ENCODE assay signal across 18 cellular contexts in genomic region chr3:31853580-31853979, GRCh38.
"Had no signal": no experiment of that assay in that cellular context is flagged by ENCODE, and none has a peak within 500 bp of the region (broad histone marks: within the 10 kb centered on the region; RNA-seq: fewer than 3 reads in every experiment).

No MANE protein-coding gene starts in this region.

- DNase-seq: activated CD4-positive, alpha-beta T cell treated with anti-CD3 and anti-CD28 coated beads, Interleukin-2, amount 10 ng/mL, durations not matched to agents 24 days and 14 days; activated CD4-positive, CD25-positive, alpha-beta regulatory T cell; activated CD8-positive, alpha-beta memory T cell treated with anti-CD3 and anti-CD28 coated beads, Interleukin-2, amount 50 U/mL, for 4 hours; activated CD8-positive, alpha-beta T cell treated with anti-CD3 and anti-CD28 coated beads, Interleukin-2, amount 10 ng/mL, durations not matched to agents 7 days and 5 days; activated effector memory CD4-positive, alpha-beta T cell treated with anti-CD3 and anti-CD28 coated beads, Interleukin-2, amount 50 U/mL, for 16 hours; activated T-cell treated with anti-CD3 and anti-CD28 coated beads, Interleukin-2, amount 50 U/mL, for 48 hours; adrenal gland; colonic mucosa; foreskin fibroblast; heart left ventricle; naive thymus-derived CD8-positive, alpha-beta T cell; stimulated activated CD4-positive, alpha-beta T cell treated with anti-CD3 and anti-CD28 coated beads, Interleukin-2, amount 100 ng/mL, for 24 hours had no signal

- H3K27me3 Mint-ChIP-seq: activated CD4-positive, alpha-beta T cell treated with anti-CD3 and anti-CD28 coated beads, Interleukin-2, amount 10 ng/mL, durations not matched to agents 24 days and 14 days; activated naive CD4-positive, alpha-beta T cell treated with anti-CD3 and anti-CD28 coated beads, Interleukin-2, amount 50 U/mL, for 24 hours; naive thymus-derived CD8-positive, alpha-beta T cell had no signal

- H3K4me3 ChIP-seq: adrenal gland, colonic mucosa, heart left ventricle, tibial nerve, vagina had no signal

- H3K27me3 ChIP-seq: adrenal gland, colonic mucosa, heart left ventricle, tibial nerve, vagina had no signal

- H3K4me3 Mint-ChIP-seq: activated CD4-positive, alpha-beta T cell treated with anti-CD3 and anti-CD28 coated beads, Interleukin-2, amount 10 ng/mL, durations not matched to agents 24 days and 14 days; activated CD8-positive, alpha-beta T cell treated with anti-CD3 and anti-CD28 coated beads, Interleukin-2, amount 10 ng/mL, durations not matched to agents 7 days and 5 days; activated naive CD4-positive, alpha-beta T cell treated with anti-CD3 and anti-CD28 coated beads, Interleukin-2, amount 50 U/mL, for 24 hours; naive thymus-derived CD8-positive, alpha-beta T cell; stimulated activated effector memory CD8-positive, alpha-beta T cell treated with anti-CD3 and anti-CD28 coated beads, Interleukin-12 subunit alpha, Interleukin-12 subunit beta, amount 100 ng/mL, for 72 hours had no signal

- H3K9me3 Mint-ChIP-seq: activated CD4-positive, alpha-beta T cell treated with anti-CD3 and anti-CD28 coated beads, Interleukin-2, amount 10 ng/mL, durations not matched to agents 24 days and 14 days; activated naive CD4-positive, alpha-beta T cell treated with anti-CD3 and anti-CD28 coated beads, Interleukin-2, amount 50 U/mL, for 24 hours; naive thymus-derived CD8-positive, alpha-beta T cell; stimulated activated effector memory CD8-positive, alpha-beta T cell treated with anti-CD3 and anti-CD28 coated beads, Interleukin-12 subunit alpha, Interleukin-12 subunit beta, amount 100 ng/mL, for 72 hours had no signal

- ATAC-seq: activated CD8-positive, alpha-beta T cell treated with anti-CD3 and anti-CD28 coated beads, Interleukin-2, amount 10 ng/mL, durations not matched to agents 7 days and 5 days; heart left ventricle; left lobe of liver; naive thymus-derived CD8-positive, alpha-beta T cell; stimulated activated effector memory CD8-positive, alpha-beta T cell treated with anti-CD3 and anti-CD28 coated beads, Interleukin-12 subunit alpha, Interleukin-12 subunit beta, amount 100 ng/mL, for 72 hours had no signal

- H3K36me3 ChIP-seq: adrenal gland, colonic mucosa, heart left ventricle, tibial nerve, vagina had no signal

- H3K4me1 Mint-ChIP-seq: activated CD4-positive, alpha-beta T cell treated with anti-CD3 and anti-CD28 coated beads, Interleukin-2, amount 10 ng/mL, durations not matched to agents 24 days and 14 days; stimulated activated effector memory CD8-positive, alpha-beta T cell treated with anti-CD3 and anti-CD28 coated beads, Interleukin-12 subunit alpha, Interleukin-12 subunit beta, amount 100 ng/mL, for 72 hours had no signal

- H3K4me1 ChIP-seq: colonic mucosa, parathyroid adenoma had no signal

- H3K27ac Mint-ChIP-seq: activated CD4-positive, alpha-beta T cell treated with anti-CD3 and anti-CD28 coated beads, Interleukin-2, amount 10 ng/mL, durations not matched to agents 24 days and 14 days; activated CD8-positive, alpha-beta T cell treated with anti-CD3 and anti-CD28 coated beads, Interleukin-2, amount 10 ng/mL, durations not matched to agents 7 days and 5 days; activated naive CD4-positive, alpha-beta T cell treated with anti-CD3 and anti-CD28 coated beads, Interleukin-2, amount 50 U/mL, for 24 hours; stimulated activated effector memory CD8-positive, alpha-beta T cell treated with anti-CD3 and anti-CD28 coated beads, Interleukin-12 subunit alpha, Interleukin-12 subunit beta, amount 100 ng/mL, for 72 hours had no signal

- H3K79me2 ChIP-seq: parathyroid adenoma had no signal

- H3K36me3 Mint-ChIP-seq: activated naive CD4-positive, alpha-beta T cell treated with anti-CD3 and anti-CD28 coated beads, Interleukin-2, amount 50 U/mL, for 24 hours; naive thymus-derived CD8-positive, alpha-beta T cell; stimulated activated effector memory CD8-positive, alpha-beta T cell treated with anti-CD3 and anti-CD28 coated beads, Interleukin-12 subunit alpha, Interleukin-12 subunit beta, amount 100 ng/mL, for 72 hours had no signal

- H3K9me3 ChIP-seq: adrenal gland, colonic mucosa, heart left ventricle, tibial nerve, vagina had no signal

- H3K27ac ChIP-seq: adrenal gland, colonic mucosa, heart left ventricle, parathyroid adenoma, tibial nerve, vagina had no signal
